ENCODE assay signal across 2 cellular contexts in genomic region chr1:9907441-9907840, GRCh38.
TF ChIP-seq lines count a peak whose summit lies in the region.

No MANE protein-coding gene starts in this region.

TF ChIP-seq in GM12878, 131 proteins besides CTCF, POLR2A, EP300 and RAD21 (continues in another document):
- no peak for TF ChIP-seq MTA2 (IDR thresholded peaks at IDR 0.05; ENCODE audit: low read depth)
- TF ChIP-seq MTA3 (IDR thresholded peaks at IDR 0.05; ENCODE audit: borderline replicate concordance, low read length), result no peak
- TF ChIP-seq FOXK2 (IDR thresholded peaks at IDR 0.05), result no peak
- TF ChIP-seq REST (IDR thresholded peaks at IDR 0.05; ENCODE audit: low read depth, low read length), result no peak
- no peak for TF ChIP-seq PAX5 (IDR thresholded peaks at IDR 0.05; ENCODE audit: borderline replicate concordance, low read depth, low read length)
- no peak for TF ChIP-seq RAD51 (IDR thresholded peaks at IDR 0.05)
- no peak for TF ChIP-seq USF1 (IDR thresholded peaks at IDR 0.05; ENCODE audit: borderline replicate concordance, extremely low read length, insufficient read depth, low read depth, low read length)
- TF ChIP-seq NFYA (IDR thresholded peaks at IDR 0.05; ENCODE audit: borderline replicate concordance, low read depth, low read length), result no peak
- no peak for TF ChIP-seq ZZZ3 (IDR thresholded peaks at IDR 0.05; ENCODE audit: control insufficient read depth, insufficient read length, low read depth)
- no peak for TF ChIP-seq HDAC2 (IDR thresholded peaks at IDR 0.05)
- TF ChIP-seq HDGF (IDR thresholded peaks at IDR 0.05), result no peak
- TF ChIP-seq USF2 (IDR thresholded peaks at IDR 0.05; ENCODE audit: borderline replicate concordance, low read depth, low read length), result no peak
- TF ChIP-seq PAX8 (IDR thresholded peaks at IDR 0.05), result no peak
- TF ChIP-seq NFIC (IDR thresholded peaks at IDR 0.05; ENCODE audit: low read depth, low read length), result no peak
- no peak for TF ChIP-seq TCF3 (IDR thresholded peaks at IDR 0.05; ENCODE audit: borderline replicate concordance, insufficient read depth, low read depth, low read length)
- no peak for TF ChIP-seq CUX1 (IDR thresholded peaks at IDR 0.05; ENCODE audit: insufficient replicate concordance, low read depth, low read length)

TF ChIP-seq in GM23338, 12 proteins besides CTCF, POLR2A, EP300 and RAD21:
- TF ChIP-seq ZNF462 (CRISPR knock-in tag; IDR thresholded peaks at IDR 0.05) (no peak), EZH2 (IDR thresholded peaks at IDR 0.05; ENCODE audit: low read depth, unreplicated experiment) (no peak), JUNB (IDR thresholded peaks at IDR 0.05; ENCODE audit: unreplicated experiment) (no peak), NANOG (IDR thresholded peaks at IDR 0.05; ENCODE audit: borderline replicate concordance) (no peak), REST (IDR thresholded peaks at IDR 0.05; ENCODE audit: unreplicated experiment) (no peak), STAT1 (IDR thresholded peaks at IDR 0.05; ENCODE audit: unreplicated experiment) (no peak), EZH2phosphoT487 (IDR thresholded peaks at IDR 0.05; ENCODE audit: unreplicated experiment) (no peak), ZNF331 (CRISPR knock-in tag; IDR thresholded peaks at IDR 0.05; ENCODE audit: low read depth) (no peak), ZNF114 (CRISPR knock-in tag; IDR thresholded peaks at IDR 0.05) (no peak), ETS1 (IDR thresholded peaks at IDR 0.05) (no peak), POLR2AphosphoS5 (IDR thresholded peaks at IDR 0.05; ENCODE audit: low read depth) (no peak), CREB1 (CRISPR knock-in tag; IDR thresholded peaks at IDR 0.05; ENCODE audit: low read depth) (no peak)
TF ChIP-seq in GM23338: peak in this region for 0.
